In the genomic region with DNA sequence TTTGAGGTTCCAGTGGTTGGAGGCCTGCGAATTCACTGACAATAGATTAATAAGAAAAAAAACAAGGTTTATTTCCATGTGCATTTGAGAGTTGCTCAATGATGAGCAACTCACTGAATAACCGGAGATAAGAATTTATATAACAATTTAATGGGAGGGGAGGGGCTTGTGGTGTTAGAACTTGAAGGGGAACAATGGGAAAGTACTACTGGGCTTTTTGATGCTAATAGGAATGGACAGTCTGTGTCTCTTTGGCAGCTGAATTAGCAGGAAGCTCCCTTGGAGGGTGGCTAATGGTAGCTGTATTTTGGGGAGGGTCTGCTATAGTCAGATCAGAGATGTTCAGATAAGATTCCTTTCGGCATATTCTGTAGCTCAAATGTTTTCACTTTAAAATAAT, we compare ENCODE assay signal across 28 cellular contexts.
"Had no signal": no experiment of that assay in that cellular context is flagged by ENCODE, and none has a peak within 500 bp of the region (broad histone marks: within the 10 kb centered on the region; RNA-seq: fewer than 3 reads in every experiment).

No MANE protein-coding gene starts in this region.

- DNase-seq: activated CD4-positive, alpha-beta T cell treated with anti-CD3 and anti-CD28 coated beads for 1 hour; activated CD4-positive, alpha-beta T cell treated with anti-CD3 and anti-CD28 coated beads for 4 hours; activated CD4-positive, alpha-beta T cell treated with anti-CD3 and anti-CD28 coated beads, Interleukin-2, amount 10 ng/mL, durations not matched to agents 7 days and 5 days; activated CD4-positive, alpha-beta T cell treated with anti-CD3 and anti-CD28 coated beads, Interleukin-2, amount 50 U/mL, for 48 hours; activated CD8-positive, alpha-beta memory T cell treated with anti-CD3 and anti-CD28 coated beads for 24 hours; activated CD8-positive, alpha-beta T cell treated with anti-CD3 and anti-CD28 coated beads for 36 hours; activated effector memory CD4-positive, alpha-beta T cell treated with Interleukin-2 at 50 U/mL for 16 hours; activated gamma-delta T cell treated with Interleukin-2 at 50 U/mL for 16 hours; activated naive CD4-positive, alpha-beta T cell treated with anti-CD3 and anti-CD28 coated beads, Interleukin-2, amount 50 U/mL, for 16 hours; activated naive CD4-positive, alpha-beta T cell treated with Interleukin-2 at 50 U/mL for 16 hours; activated T-cell treated with anti-CD3 and anti-CD28 coated beads, Interleukin-2, amount 50 U/mL, for 4 hours; amniotic stem cell; anterior cingulate cortex; brain microvascular endothelial cell; dorsolateral prefrontal cortex; effector memory CD8-positive, alpha-beta T cell; esophagus squamous epithelium; gastrocnemius medialis; glutamatergic neuron; heart left ventricle; T-helper 2 cell had no signal

- ATAC-seq: activated CD8-positive, alpha-beta T cell treated with anti-CD3 and anti-CD28 coated beads for 36 hours; activated T-cell treated with anti-CD3 and anti-CD28 coated beads, Interleukin-2, amount 50 U/mL, for 4 hours; activated T-helper 17 cell treated with anti-CD3 and anti-CD28 coated beads, Interleukin-2, amount 50 U/mL, for 72 hours; effector memory CD8-positive, alpha-beta T cell; gastrocnemius medialis; heart left ventricle; WTC11 had no signal

- H3K27me3 ChIP-seq: brain microvascular endothelial cell, dorsolateral prefrontal cortex, esophagus squamous epithelium, gastrocnemius medialis, heart left ventricle had no signal

- H3K4me1 Mint-ChIP-seq: activated CD4-positive, alpha-beta T cell treated with anti-CD3 and anti-CD28 coated beads, Interleukin-2, amount 10 ng/mL, durations not matched to agents 7 days and 5 days; activated T-helper 17 cell treated with anti-CD3 and anti-CD28 coated beads, Interleukin-2, amount 50 U/mL, for 72 hours; central memory CD8-positive, alpha-beta T cell had no signal

- H3K27ac Mint-ChIP-seq: activated CD4-positive, alpha-beta T cell treated with anti-CD3 and anti-CD28 coated beads, Interleukin-2, amount 10 ng/mL, durations not matched to agents 7 days and 5 days; activated CD8-positive, alpha-beta T cell treated with anti-CD3 and anti-CD28 coated beads for 36 hours; activated naive CD8-positive, alpha-beta T cell; activated T-helper 17 cell treated with anti-CD3 and anti-CD28 coated beads, Interleukin-2, amount 50 U/mL, for 72 hours; dendritic cell treated with granulocyte-macrophage colony-stimulating factor and Interleukin-4, amounts not matched to agents 40 ng/mL and 50 ng/mL, for 4 days; effector memory CD8-positive, alpha-beta T cell; WTC11 had no signal

- H3K36me3 ChIP-seq: brain microvascular endothelial cell, esophagus squamous epithelium, gastrocnemius medialis, heart left ventricle had no signal

- H3K27ac ChIP-seq: brain microvascular endothelial cell, coronary artery, dorsolateral prefrontal cortex, esophagus squamous epithelium, gastrocnemius medialis, heart left ventricle, VCaP had no signal

- H3K4me3 Mint-ChIP-seq: activated CD4-positive, alpha-beta T cell treated with anti-CD3 and anti-CD28 coated beads, Interleukin-2, amount 10 ng/mL, durations not matched to agents 7 days and 5 days; activated CD8-positive, alpha-beta T cell treated with anti-CD3 and anti-CD28 coated beads for 36 hours; activated naive CD8-positive, alpha-beta T cell; activated T-cell treated with anti-CD3 and anti-CD28 coated beads, Interleukin-2, amount 50 U/mL, for 4 hours; activated T-helper 17 cell treated with anti-CD3 and anti-CD28 coated beads, Interleukin-2, amount 50 U/mL, for 72 hours; central memory CD8-positive, alpha-beta T cell; dendritic cell treated with granulocyte-macrophage colony-stimulating factor and Interleukin-4, amounts not matched to agents 40 ng/mL and 50 ng/mL, for 4 days; effector memory CD8-positive, alpha-beta T cell; WTC11 had no signal

- H3K27me3 Mint-ChIP-seq: activated CD4-positive, alpha-beta T cell treated with anti-CD3 and anti-CD28 coated beads, Interleukin-2, amount 10 ng/mL, durations not matched to agents 7 days and 5 days; activated CD8-positive, alpha-beta T cell treated with anti-CD3 and anti-CD28 coated beads for 36 hours; activated naive CD8-positive, alpha-beta T cell; activated T-helper 17 cell treated with anti-CD3 and anti-CD28 coated beads, Interleukin-2, amount 50 U/mL, for 72 hours; central memory CD8-positive, alpha-beta T cell; dendritic cell treated with granulocyte-macrophage colony-stimulating factor and Interleukin-4, amounts not matched to agents 40 ng/mL and 50 ng/mL, for 4 days; effector memory CD8-positive, alpha-beta T cell had no signal

- H3K9me3 ChIP-seq: esophagus squamous epithelium, gastrocnemius medialis, heart left ventricle had no signal

- H3K4me3 ChIP-seq: coronary artery, dorsolateral prefrontal cortex, esophagus squamous epithelium, gastrocnemius medialis, heart left ventricle had no signal

- H3K9me3 Mint-ChIP-seq: central memory CD8-positive, alpha-beta T cell had no signal

- H3K4me1 ChIP-seq: esophagus squamous epithelium, gastrocnemius medialis, heart left ventricle had no signal
